ENCODE assay signal across 8 cellular contexts in genomic region chr5:143826909-143827514, GRCh38. TPM values are rescaled to one million over a fixed set of nuclear protein-coding genes. Genes with fewer than 3 reads are reported as not detected.
DNase-seq lines count a peak whose midpoint lies in the region; ATAC-seq, FAIRE-seq and TF ChIP-seq lines count a peak whose summit lies in the region.

No MANE protein-coding gene starts in this region.

- H3K27me3 ChIP-seq in osteoblast (ENCODE audit: insufficient read depth, low read length) = no peaks in the 10 kb centered on the region

- H3K9me3 ChIP-seq in A549 (no peaks in the 10 kb centered on the region), osteoblast (ENCODE audit: low read depth, low read length) (no peaks in the 10 kb centered on the region)

- peak in 1 of 2 experiments; percentile 10; a peak in 1 of 6 replicates for ATAC-seq in A549
- ATAC-seq in GM19023 (IDR thresholded peaks at IDR 0.05; ENCODE audit: unreplicated experiment) = peak; percentile 90
- ATAC-seq in HG03066 (IDR thresholded peaks at IDR 0.05; ENCODE audit: low read depth, unreplicated experiment) = peak; percentile 84

- peak; percentile 85 for FAIRE-seq in A549 (lab: Jason Lieb, UNC)

- TF ChIP-seq EP300 in A549 (IDR thresholded peaks at IDR 0.05) = peak in 1 of 2 experiments; percentile 22; a peak in 1 of 5 replicates

- no peaks in the 10 kb centered on the region for H3K36me3 ChIP-seq in osteoblast (ENCODE audit: insufficient read depth, low read length)

- TF ChIP-seq RAD21 in A549 (conservative IDR thresholded peaks at IDR 0.05 in 1 of 2, IDR thresholded peaks at IDR 0.05 in 1 of 2) = peak in 1 of 2 experiments; percentile 17; a peak in 3 of 5 replicates

- POLR2A ChIA-PET in A549 (lab: Yijun Ruan, JAX) = no interaction called here

- H3K4me1 ChIP-seq in A549 = peaks cover 38% of the 10 kb centered on the region
- H3K4me1 ChIP-seq in osteoblast (ENCODE audit: insufficient read depth, low read length) = peaks cover 16% of the 10 kb centered on the region

- no peak for TF ChIP-seq POLR2A in A549 (IDR thresholded peaks at IDR 0.05; ENCODE audit: low read length)

- TF ChIP-seq CTCF in A549 (IDR thresholded peaks at IDR 0.05) (no peak), osteoblast (IDR thresholded peaks at IDR 0.05; ENCODE audit: extremely low read depth, low read depth, low read length) (no peak)

- 17% methylated on average over 3 of the region's 3 CpGs for WGBS in A549 (ENCODE audit: missing lambda C conversion rate)

- H3K27ac ChIP-seq in A549 = peak overlapping the region; percentile 80 to 84
- H3K27ac ChIP-seq in osteoblast (ENCODE audit: low read depth, low read length) = peak overlapping the region; percentile 11

- peak; percentile 12 to 54 for DNase-seq in A549 (ENCODE audit: low read depth in 1 of 2, low spot score in 1 of 2)
- DNase-seq in NCI-H774 (lab: John Stamatoyannopoulos, UW) = peak; percentile 64
- DNase-seq in osteoblast (ENCODE audit: insufficient read length, low spot score, missing footprints) = peak; percentile 35
- DNase-seq in COR-L47 (lab: John Stamatoyannopoulos, UW) = no peak
- DNase-seq in dermis blood vessel endothelial cell = no peak
- no peak for DNase-seq in OCI-M2 (lab: John Stamatoyannopoulos, UW; ENCODE audit: unreplicated experiment)

- CTCF ChIA-PET in A549 (lab: Yijun Ruan, JAX) = interaction anchor here (0.8 to 5.8 kb wide), 12 partner anchors 34 to 904 kb away, joined by 3 to 26 read pairs (median 4); partner anchors contain the start of gene NR3C1

- peak overlapping the region; percentile 52 for H3K4me2 ChIP-seq in A549
- H3K4me2 ChIP-seq in osteoblast (ENCODE audit: insufficient read depth, low read length) = peak overlapping the region; percentile 2

- H2AFZ ChIP-seq in osteoblast (ENCODE audit: low read length) = no peak overlapping the region

- H4K20me1 ChIP-seq in osteoblast (ENCODE audit: insufficient read depth, low read length) = no peaks in the 10 kb centered on the region

- H3K4me3 ChIP-seq in A549 = no peak overlapping the region
- H3K4me3 ChIP-seq in osteoblast (ENCODE audit: insufficient read depth, low read length) = no peak overlapping the region

- no peaks in the 10 kb centered on the region for H3K79me2 ChIP-seq in osteoblast (ENCODE audit: insufficient read depth, low read length)

TF ChIP-seq in A549, 52 proteins besides CTCF, POLR2A, EP300 and RAD21 (continues in another document):
- no peak for TF ChIP-seq HDAC2 (IDR thresholded peaks at IDR 0.05)
- 0 out of 5 replicates have a peak, but pooled peaks of 1 of the 2 experiments have one; percentile 25 for TF ChIP-seq JUN (IDR thresholded peaks at IDR 0.05)
- no peak for TF ChIP-seq HOXA7 (CRISPR knock-in tag; IDR thresholded peaks at IDR 0.05)
- TF ChIP-seq EHF (CRISPR knock-in tag; IDR thresholded peaks at IDR 0.05) = no peak
- TF ChIP-seq ATOH8 (CRISPR knock-in tag; IDR thresholded peaks at IDR 0.05; ENCODE audit: low read depth) = no peak
- no peak for TF ChIP-seq ZC3H11A (IDR thresholded peaks at IDR 0.05)
- no peak for TF ChIP-seq ZFP36 (IDR thresholded peaks at IDR 0.05; ENCODE audit: borderline replicate concordance, partially characterized antibody)
- TF ChIP-seq SREBF2 (IDR thresholded peaks at IDR 0.05) = no peak
- TF ChIP-seq CBX2 (IDR thresholded peaks at IDR 0.05; ENCODE audit: borderline replicate concordance, low read depth) = no peak
- no peak for TF ChIP-seq FOSL2 (IDR thresholded peaks at IDR 0.05)
- TF ChIP-seq FOSL2 (CRISPR knock-in tag; IDR thresholded peaks at IDR 0.05) = peak; percentile 49; the same call in 1 of the 2 replicates
- TF ChIP-seq HOXB13 (CRISPR knock-in tag; IDR thresholded peaks at IDR 0.05; ENCODE audit: low read depth) = no peak
- TF ChIP-seq HEYL (CRISPR knock-in tag; IDR thresholded peaks at IDR 0.05) = no peak
- TF ChIP-seq CHD4 (IDR thresholded peaks at IDR 0.05; ENCODE audit: borderline replicate concordance) = no peak
- no peak for TF ChIP-seq KDM1A (IDR thresholded peaks at IDR 0.05; ENCODE audit: low read depth)
- no peak for TF ChIP-seq E2F6 (IDR thresholded peaks at IDR 0.05; ENCODE audit: borderline replicate concordance, low read depth)
- no peak for TF ChIP-seq TFCP2L1 (CRISPR knock-in tag; IDR thresholded peaks at IDR 0.05)
- no peak for TF ChIP-seq EHMT2 (IDR thresholded peaks at IDR 0.05; ENCODE audit: low read depth)
- TF ChIP-seq GATA3 (IDR thresholded peaks at IDR 0.05; ENCODE audit: borderline replicate concordance) = peak; percentile 62; the same call in 1 of the 2 replicates
- TF ChIP-seq ELK1 (IDR thresholded peaks at IDR 0.05; ENCODE audit: low read depth, low read length) = no peak
- TF ChIP-seq TP53 (CRISPR knock-in tag; IDR thresholded peaks at IDR 0.05) = no peak
- no peak for TF ChIP-seq RNF2 (IDR thresholded peaks at IDR 0.05; ENCODE audit: borderline replicate concordance, low read depth)
- no peak for TF ChIP-seq HES2 (IDR thresholded peaks at IDR 0.05)
- TF ChIP-seq SMC3 (IDR thresholded peaks at IDR 0.05) = no peak; the same call in 1 of the 3 replicates
- no peak for TF ChIP-seq ZNF302 (CRISPR knock-in tag; IDR thresholded peaks at IDR 0.05)
- 0 out of 2 replicates have a peak, but pooled peaks have one; percentile 24 for TF ChIP-seq MAX (IDR thresholded peaks at IDR 0.05)
- TF ChIP-seq MAFK (IDR thresholded peaks at IDR 0.05; ENCODE audit: partially characterized antibody) = peak; percentile 31
- TF ChIP-seq BCL3 (IDR thresholded peaks at IDR 0.05) = no peak
- no peak for TF ChIP-seq RFX5 (IDR thresholded peaks at IDR 0.05)
- TF ChIP-seq CBX8 (IDR thresholded peaks at IDR 0.05) = no peak
- no peak for TF ChIP-seq POLR2AphosphoS2 (conservative IDR thresholded peaks at IDR 0.05; ENCODE audit: low read length)
- peak; percentile 51; the same call in 1 of the 2 replicates for TF ChIP-seq JUNB (IDR thresholded peaks at IDR 0.05)
- TF ChIP-seq NPAS2 (CRISPR knock-in tag; IDR thresholded peaks at IDR 0.05; ENCODE audit: borderline replicate concordance) = no peak
- no peak for TF ChIP-seq BHLHE40 (IDR thresholded peaks at IDR 0.05; ENCODE audit: low read depth, low read length)
- TF ChIP-seq NR3C1 (IDR thresholded peaks at IDR 0.05) = no peak
- TF ChIP-seq RARB (CRISPR knock-in tag; IDR thresholded peaks at IDR 0.05) = no peak
- TF ChIP-seq MYC (IDR thresholded peaks at IDR 0.05; ENCODE audit: borderline replicate concordance, low read length) = no peak

RNA-seq across cellular contexts. Expression of gene HMHB1, which starts 15.1 kb away (rescaled TPM):
- not detected in 2 replicates for polyA plus RNA-seq in A549 (2011; rRNA removed)
- not detected in 2 replicates for polyA plus RNA-seq in A549 (2012; cell fraction: cytosol; rRNA removed)
- polyA plus RNA-seq in A549 (2012; cell fraction: nucleus; rRNA removed) = not detected in 2 replicates
- not detected in 3 replicates for polyA plus RNA-seq in A549 (2017; fragmentation: RNase III; extraction: RNeasy Plus Mini Kit Qiagen cat#74134 plus additional on column Dnase treatment)
- not detected in 2 replicates for polyA minus RNA-seq in A549 (2011; rRNA and poly(A)+ RNA removed)
- total RNA-seq in osteoblast = not detected in 2 replicates
- not detected in 2 replicates for total RNA-seq in dermis blood vessel endothelial cell

Comparison
In these comparisons a context has a peak if more than half of its experiments do, and no peak if none do; other contexts are left out.
1. DNase-seq: peak in A549 (2 of 2), NCI-H774 (single experiment) and osteoblast (single experiment); none in COR-L47 (single experiment), dermis blood vessel endothelial cell (single experiment) and OCI-M2 (single experiment).